In the genomic region with DNA sequence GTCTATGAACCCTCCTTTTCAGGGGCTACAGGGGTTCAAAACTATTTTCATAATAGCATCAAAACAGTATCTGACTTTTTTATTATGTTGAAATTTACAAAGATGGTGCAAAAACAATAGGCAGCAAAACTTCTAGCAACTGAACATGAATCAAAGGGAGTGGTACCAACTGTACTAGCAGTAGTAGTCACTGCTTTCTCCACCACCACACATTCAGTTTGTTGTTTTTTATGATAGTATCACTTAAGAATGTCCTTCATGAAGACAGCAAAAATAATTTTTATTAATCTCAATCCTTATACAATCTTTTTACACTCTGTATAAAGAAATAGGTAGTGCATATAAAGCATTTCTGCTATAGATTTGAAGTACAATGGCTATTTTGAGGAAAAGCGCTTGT, we compare ENCODE assay signal across 20 cellular contexts. TPM values are rescaled to one million over a fixed set of nuclear protein-coding genes. Genes with fewer than 3 reads are reported as not detected.
DNase-seq lines count a peak whose midpoint lies in the region; ATAC-seq and TF ChIP-seq lines count a peak whose summit lies in the region.
"Had no signal": no experiment of that assay in that cellular context is flagged by ENCODE, and none has a peak within 500 bp of the region (broad histone marks: within the 10 kb centered on the region; RNA-seq: fewer than 3 reads in every experiment).

No MANE protein-coding gene starts in this region.

- no peak overlapping the region for H3K4me3 Mint-ChIP-seq in activated T-cell treated with anti-CD3 and anti-CD28 coated beads, Interleukin-2, amount 50 U/mL, for 4 hours
- H3K4me3 Mint-ChIP-seq: IgD-negative memory B cell had no signal

- peaks cover 8% of the 10 kb centered on the region for H3K4me1 ChIP-seq in SJSA1 (replicated peaks)
- H3K4me1 ChIP-seq in osteoblast (ENCODE audit: insufficient read depth, low read length) = peaks cover 14% of the 10 kb centered on the region
- H3K4me1 ChIP-seq in heart right ventricle = peaks cover 0 to 13% (median 0%) of the 10 kb centered on the region in 9 donors
- H3K4me1 ChIP-seq: BE2C had no signal

- H3K27ac ChIP-seq in SJSA1 (peak overlapping the region; percentile 1), osteoblast (ENCODE audit: low read depth, low read length) (peak overlapping the region; percentile 50), heart right ventricle (no peak overlapping the region)
- H3K27ac ChIP-seq: ovary had no signal

- peaks cover 7% of the 10 kb centered on the region for H4K20me1 ChIP-seq in osteoblast (ENCODE audit: insufficient read depth, low read length)

- 96 to 99% methylated on average over 1 of the region's 1 CpG for WGBS in heart right ventricle, 2 donors

- H3K79me2 ChIP-seq in osteoblast (ENCODE audit: insufficient read depth, low read length) = peaks cover 29% of the 10 kb centered on the region

- TF ChIP-seq CTCF in osteoblast (IDR thresholded peaks at IDR 0.05; ENCODE audit: extremely low read depth, low read depth, low read length) = no peak
- no peak for TF ChIP-seq CTCF in heart right ventricle (IDR thresholded peaks at IDR 0.05)

- DNase-seq in EL (peak; percentile 59), SJSA1 (ENCODE audit: low read depth in 1 of 2, low spot score in 2 of 2) (peak in 1 of 2 experiments; percentile 15), dermis blood vessel endothelial cell (peak; percentile 12), osteoblast (ENCODE audit: insufficient read length, low spot score, missing footprints) (peak; percentile 88), heart right ventricle (no peak)
- DNase-seq in stimulated activated CD4-positive, alpha-beta T cell treated with anti-CD3 and anti-CD28 coated beads, Interleukin-2, amount 100 ng/mL, for 24 hours = no peak
- no peak for DNase-seq in activated T-cell treated with anti-CD3 and anti-CD28 coated beads, Interleukin-2, amount 50 U/mL, for 4 hours
- no peak for DNase-seq in activated naive CD4-positive, alpha-beta T cell treated with anti-CD3 and anti-CD28 coated beads, Interleukin-2, amount 50 U/mL, for 16 hours
- DNase-seq: activated CD4-positive, alpha-beta T cell treated with anti-CD3 and anti-CD28 coated beads for 1 hour; activated gamma-delta T cell treated with Interleukin-2 at 50 U/mL for 16 hours; BE2C; Calu3; effector memory CD4-positive, alpha-beta T cell; GF-D8; NCI-H2029; NCI-H510A; ovary; SIG-M5; stimulated activated CD4-positive, alpha-beta T cell treated with anti-CD3 and anti-CD28 coated beads, Interleukin-4, amount 100 ng/mL, for 24 hours had no signal

- no peak overlapping the region for H2AFZ ChIP-seq in osteoblast (ENCODE audit: low read length)

- no peaks in the 10 kb centered on the region for H3K27me3 Mint-ChIP-seq in activated T-cell treated with anti-CD3 and anti-CD28 coated beads, Interleukin-2, amount 50 U/mL, for 4 hours (ENCODE audit: low read depth)
- H3K27me3 Mint-ChIP-seq: IgD-negative memory B cell had no signal

- peaks cover 25% of the 10 kb centered on the region for H3K36me3 Mint-ChIP-seq in activated T-cell treated with anti-CD3 and anti-CD28 coated beads, Interleukin-2, amount 50 U/mL, for 4 hours (ENCODE audit: insufficient read depth)

- no peak for ATAC-seq in activated T-cell treated with anti-CD3 and anti-CD28 coated beads, Interleukin-2, amount 50 U/mL, for 4 hours
- ATAC-seq in heart right ventricle = no peak

- intact Hi-C loops in heart right ventricle (cut with DNase I) = no loop called here

- H3K36me3 ChIP-seq in SJSA1 (peaks cover 64% of the 10 kb centered on the region), osteoblast (ENCODE audit: insufficient read depth, low read length) (peaks cover 22% of the 10 kb centered on the region), heart right ventricle (peaks cover 0 to 86% (median 20%) of the 10 kb centered on the region in 9 donors)
- H3K36me3 ChIP-seq: ovary had no signal

- no peaks in the 10 kb centered on the region for H3K9me3 ChIP-seq in SJSA1 (replicated peaks)
- no peaks in the 10 kb centered on the region for H3K9me3 ChIP-seq in osteoblast (ENCODE audit: low read depth, low read length)
- peaks cover 0 to 7% (median 0%) of the 10 kb centered on the region in 11 donors for H3K9me3 ChIP-seq in heart right ventricle
- H3K9me3 ChIP-seq: BE2C, ovary had no signal

- H3K9me3 Mint-ChIP-seq in activated T-cell treated with anti-CD3 and anti-CD28 coated beads, Interleukin-2, amount 50 U/mL, for 4 hours = no peaks in the 10 kb centered on the region
- H3K9me3 Mint-ChIP-seq: IgD-negative memory B cell had no signal

- peak overlapping the region; percentile 38 for H3K4me2 ChIP-seq in osteoblast (ENCODE audit: insufficient read depth, low read length)

- H3K4me3 ChIP-seq in SJSA1 = no peak overlapping the region
- H3K4me3 ChIP-seq in osteoblast (ENCODE audit: insufficient read depth, low read length) = no peak overlapping the region
- H3K4me3 ChIP-seq in heart right ventricle = no peak overlapping the region
- H3K4me3 ChIP-seq: ovary had no signal

- H3K27me3 ChIP-seq in SJSA1 (replicated peaks) (no peaks in the 10 kb centered on the region), osteoblast (ENCODE audit: insufficient read depth, low read length) (no peaks in the 10 kb centered on the region), heart right ventricle (no peaks in the 10 kb centered on the region)
- H3K27me3 ChIP-seq: BE2C, ovary had no signal

- no peaks in the 10 kb centered on the region for H3K4me1 Mint-ChIP-seq in activated T-cell treated with anti-CD3 and anti-CD28 coated beads, Interleukin-2, amount 50 U/mL, for 4 hours (ENCODE audit: low read depth)

RNA-seq across cellular contexts. Expression of gene MED13, which starts 47.6 kb away (rescaled TPM):
- total RNA-seq in SJSA1 (2014; rRNA removed; shearing (Covaris generic)) = 26.7 and 47.9 TPM in 2 replicates
- 41.4 and 48.5 TPM in 2 replicates for total RNA-seq in dermis blood vessel endothelial cell
- 68.8 and 81.0 TPM in 2 replicates for total RNA-seq in osteoblast
- total RNA-seq in activated T-cell treated with anti-CD3 and anti-CD28 coated beads, Interleukin-2, amount 50 U/mL, for 4 hours = 10 to 100 TPM; 45.6 to 51.7 (median 51.0) TPM
- 10 to 100 TPM; 29.1 to 51.6 (median 37.0) TPM for total RNA-seq in heart right ventricle
- polyA plus RNA-seq in heart right ventricle = 1 to 10 TPM; 4.1 to 5.8 TPM

Comparison
In these comparisons a context has a peak if more than half of its experiments do, and no peak if none do; other contexts are left out.
1. DNase-seq: peak in EL (single experiment), dermis blood vessel endothelial cell (single experiment) and osteoblast (single experiment); none in stimulated activated CD4-positive, alpha-beta T cell treated with anti-CD3 and anti-CD28 coated beads, Interleukin-2, amount 100 ng/mL, for 24 hours (0 of 2), activated T-cell treated with anti-CD3 and anti-CD28 coated beads, Interleukin-2, amount 50 U/mL, for 4 hours (single experiment), heart right ventricle (0 of 2) and activated naive CD4-positive, alpha-beta T cell treated with anti-CD3 and anti-CD28 coated beads, Interleukin-2, amount 50 U/mL, for 16 hours (single experiment).
2. H3K27ac ChIP-seq: peak in SJSA1 (single experiment) and osteoblast (single experiment); none in heart right ventricle (0 of 10).